20 cellular contexts compared by ENCODE assay signal in genomic region chr9:545480-545879, GRCh38. TPM values are rescaled to one million over a fixed set of nuclear protein-coding genes. Genes with fewer than 3 reads are reported as not detected.
DNase-seq lines count a peak whose midpoint lies in the region; ATAC-seq and TF ChIP-seq lines count a peak whose summit lies in the region.
"Had no signal": no experiment of that assay in that cellular context is flagged by ENCODE, and none has a peak within 500 bp of the region (broad histone marks: within the 10 kb centered on the region; RNA-seq: fewer than 3 reads in every experiment).

No MANE protein-coding gene starts in this region.

- H3K27me3 ChIP-seq in gastroesophageal sphincter (no peaks in the 10 kb centered on the region), uterus (no peaks in the 10 kb centered on the region)

- ATAC-seq in gastroesophageal sphincter (peak; percentile 85), GM18870 (IDR thresholded peaks at IDR 0.05; ENCODE audit: unreplicated experiment) (no peak)
- ATAC-seq: activated CD4-positive, CD25-positive, alpha-beta regulatory T cell treated with anti-CD3 and anti-CD28 coated beads, Interleukin-2, amount 50 U/mL, for 24 hours; activated T-cell treated with anti-CD3 and anti-CD28 coated beads, Interleukin-2, amount 50 U/mL, for 72 hours; CD8-positive, alpha-beta T cell; GM12878 had no signal

- H3K9me3 ChIP-seq in gastroesophageal sphincter (no peaks in the 10 kb centered on the region), uterus (no peaks in the 10 kb centered on the region)

- no peaks in the 10 kb centered on the region for H3K36me3 ChIP-seq in gastroesophageal sphincter
- H3K36me3 ChIP-seq in uterus, result no peaks in the 10 kb centered on the region

- H3K27ac ChIP-seq in gastroesophageal sphincter, result peak overlapping the region in 3 of 4 donors; percentile 36 to 69 (median 38)
- peak overlapping the region in 1 of 2 donors; percentile 58 for H3K27ac ChIP-seq in uterus
- H3K27ac ChIP-seq: PC-9, SK-N-MC had no signal

- H3K4me1 ChIP-seq in gastroesophageal sphincter (peaks cover 7 to 37% (median 9%) of the 10 kb centered on the region in 3 donors), uterus (no peaks in the 10 kb centered on the region)

- WGBS in gastroesophageal sphincter (ENCODE audit: low coverage in 1 of 2), 2 donors, result 48% methylated on average over 3 to 7 of the region's 7 CpGs

- intact Hi-C loops in uterus (cut with DNase I; ENCODE audit: low total_unique reads), result no loop called here

- TF ChIP-seq POLR2A in gastroesophageal sphincter (IDR thresholded peaks at IDR 0.05) (no peak), uterus (IDR thresholded peaks at IDR 0.05) (no peak)

- DNase-seq in astrocyte of the hippocampus (ENCODE audit: low read depth, low spot score) (peak; percentile 34), occipital lobe (lab: John Stamatoyannopoulos, UW) (peak; percentile 30), uterus (peak; percentile 73 to 81), KG1 (lab: John Stamatoyannopoulos, UW) (no peak), NCI-H82 treated with DMSO at 0.1 percent for 48 hours (lab: John Stamatoyannopoulos, UW; ENCODE audit: unreplicated experiment) (no peak)
- DNase-seq: activated naive CD4-positive, alpha-beta T cell treated with anti-CD3 and anti-CD28 coated beads, Interleukin-2, amount 10 ng/mL, durations not matched to agents 7 days and 5 days; activated T-cell treated with anti-CD3 and anti-CD28 coated beads, Interleukin-2, amount 50 U/mL, for 72 hours; CD8-positive, alpha-beta T cell; foreskin fibroblast; GOT3; islet precursor cell; PC-9; stimulated activated CD4-positive, alpha-beta T cell treated with anti-CD3 and anti-CD28 coated beads, Interleukin-1b, Interleukin-23, amount 100 ng/mL, for 48 hours; stimulated activated naive CD4-positive, alpha-beta T cell treated with Interleukin-2 at 50 U/mL for 16 hours; T1000 had no signal

- no peak for TF ChIP-seq EP300 in gastroesophageal sphincter (IDR thresholded peaks at IDR 0.05)

- no peak overlapping the region for H3K4me3 ChIP-seq in gastroesophageal sphincter
- H3K4me3 ChIP-seq in uterus, result no peak overlapping the region
- H3K4me3 ChIP-seq: GM12878, PC-9, SK-N-MC had no signal

- TF ChIP-seq CTCF in gastroesophageal sphincter (IDR thresholded peaks at IDR 0.05) (no peak), uterus (IDR thresholded peaks at IDR 0.05) (no peak)

RNA-seq across cellular contexts. Expression of gene KANK1, which starts 41.0 kb away (rescaled TPM):
- total RNA-seq in gastroesophageal sphincter (100 to 1,000 TPM; 133 to 372 (median 163) TPM), occipital lobe (7.8 TPM), uterus (10 to 100 TPM; 39.1 to 73.8 (median 50.6) TPM)

Comparison
In these comparisons a context has a peak if more than half of its experiments do, and no peak if none do; other contexts are left out.
1. DNase-seq: peak in astrocyte of the hippocampus (single experiment), occipital lobe (single experiment) and uterus (2 of 2); none in KG1 (single experiment) and NCI-H82 treated with DMSO at 0.1 percent for 48 hours (single experiment).